1 cellular context compared by ENCODE assay signal in the genomic region with DNA sequence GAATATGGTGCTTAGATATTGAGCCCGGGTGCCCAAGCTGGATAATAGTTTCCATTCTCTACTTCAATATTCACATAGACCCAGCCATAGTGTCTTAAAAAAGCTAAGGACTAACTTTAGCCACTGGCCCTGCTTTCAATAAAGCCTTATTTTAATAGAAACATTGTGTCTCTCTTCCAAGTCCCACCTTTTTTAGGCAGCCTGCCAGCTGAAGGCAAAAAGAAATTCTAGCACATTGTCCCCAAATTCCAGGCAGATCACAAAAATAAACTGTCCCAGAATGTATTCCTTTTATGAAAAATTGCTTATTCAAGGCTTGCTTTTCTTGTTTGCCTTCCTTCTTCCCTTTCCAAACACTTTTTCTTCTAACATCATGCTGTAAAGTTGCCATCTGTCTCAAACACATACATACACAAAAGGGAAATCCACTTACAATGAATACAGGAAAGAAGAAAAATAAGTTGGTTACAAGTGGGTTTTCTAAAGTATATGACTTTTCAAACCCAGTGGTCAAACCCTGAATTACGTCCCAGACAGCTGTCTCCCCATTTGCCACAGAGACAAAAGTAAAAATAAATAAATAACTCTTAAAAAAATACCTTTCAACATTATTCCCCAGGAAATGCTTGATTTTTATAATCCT.
TF ChIP-seq lines count a peak whose summit lies in the region.

No MANE protein-coding gene starts in this region.

TF ChIP-seq in GM23338, 12 proteins besides CTCF, POLR2A, EP300 and RAD21 (continued from another document):
- TF ChIP-seq ETS1 (IDR thresholded peaks at IDR 0.05) (no peak), CREB1 (CRISPR knock-in tag; IDR thresholded peaks at IDR 0.05; ENCODE audit: low read depth) (no peak)
- TF ChIP-seq, protein P1, sequence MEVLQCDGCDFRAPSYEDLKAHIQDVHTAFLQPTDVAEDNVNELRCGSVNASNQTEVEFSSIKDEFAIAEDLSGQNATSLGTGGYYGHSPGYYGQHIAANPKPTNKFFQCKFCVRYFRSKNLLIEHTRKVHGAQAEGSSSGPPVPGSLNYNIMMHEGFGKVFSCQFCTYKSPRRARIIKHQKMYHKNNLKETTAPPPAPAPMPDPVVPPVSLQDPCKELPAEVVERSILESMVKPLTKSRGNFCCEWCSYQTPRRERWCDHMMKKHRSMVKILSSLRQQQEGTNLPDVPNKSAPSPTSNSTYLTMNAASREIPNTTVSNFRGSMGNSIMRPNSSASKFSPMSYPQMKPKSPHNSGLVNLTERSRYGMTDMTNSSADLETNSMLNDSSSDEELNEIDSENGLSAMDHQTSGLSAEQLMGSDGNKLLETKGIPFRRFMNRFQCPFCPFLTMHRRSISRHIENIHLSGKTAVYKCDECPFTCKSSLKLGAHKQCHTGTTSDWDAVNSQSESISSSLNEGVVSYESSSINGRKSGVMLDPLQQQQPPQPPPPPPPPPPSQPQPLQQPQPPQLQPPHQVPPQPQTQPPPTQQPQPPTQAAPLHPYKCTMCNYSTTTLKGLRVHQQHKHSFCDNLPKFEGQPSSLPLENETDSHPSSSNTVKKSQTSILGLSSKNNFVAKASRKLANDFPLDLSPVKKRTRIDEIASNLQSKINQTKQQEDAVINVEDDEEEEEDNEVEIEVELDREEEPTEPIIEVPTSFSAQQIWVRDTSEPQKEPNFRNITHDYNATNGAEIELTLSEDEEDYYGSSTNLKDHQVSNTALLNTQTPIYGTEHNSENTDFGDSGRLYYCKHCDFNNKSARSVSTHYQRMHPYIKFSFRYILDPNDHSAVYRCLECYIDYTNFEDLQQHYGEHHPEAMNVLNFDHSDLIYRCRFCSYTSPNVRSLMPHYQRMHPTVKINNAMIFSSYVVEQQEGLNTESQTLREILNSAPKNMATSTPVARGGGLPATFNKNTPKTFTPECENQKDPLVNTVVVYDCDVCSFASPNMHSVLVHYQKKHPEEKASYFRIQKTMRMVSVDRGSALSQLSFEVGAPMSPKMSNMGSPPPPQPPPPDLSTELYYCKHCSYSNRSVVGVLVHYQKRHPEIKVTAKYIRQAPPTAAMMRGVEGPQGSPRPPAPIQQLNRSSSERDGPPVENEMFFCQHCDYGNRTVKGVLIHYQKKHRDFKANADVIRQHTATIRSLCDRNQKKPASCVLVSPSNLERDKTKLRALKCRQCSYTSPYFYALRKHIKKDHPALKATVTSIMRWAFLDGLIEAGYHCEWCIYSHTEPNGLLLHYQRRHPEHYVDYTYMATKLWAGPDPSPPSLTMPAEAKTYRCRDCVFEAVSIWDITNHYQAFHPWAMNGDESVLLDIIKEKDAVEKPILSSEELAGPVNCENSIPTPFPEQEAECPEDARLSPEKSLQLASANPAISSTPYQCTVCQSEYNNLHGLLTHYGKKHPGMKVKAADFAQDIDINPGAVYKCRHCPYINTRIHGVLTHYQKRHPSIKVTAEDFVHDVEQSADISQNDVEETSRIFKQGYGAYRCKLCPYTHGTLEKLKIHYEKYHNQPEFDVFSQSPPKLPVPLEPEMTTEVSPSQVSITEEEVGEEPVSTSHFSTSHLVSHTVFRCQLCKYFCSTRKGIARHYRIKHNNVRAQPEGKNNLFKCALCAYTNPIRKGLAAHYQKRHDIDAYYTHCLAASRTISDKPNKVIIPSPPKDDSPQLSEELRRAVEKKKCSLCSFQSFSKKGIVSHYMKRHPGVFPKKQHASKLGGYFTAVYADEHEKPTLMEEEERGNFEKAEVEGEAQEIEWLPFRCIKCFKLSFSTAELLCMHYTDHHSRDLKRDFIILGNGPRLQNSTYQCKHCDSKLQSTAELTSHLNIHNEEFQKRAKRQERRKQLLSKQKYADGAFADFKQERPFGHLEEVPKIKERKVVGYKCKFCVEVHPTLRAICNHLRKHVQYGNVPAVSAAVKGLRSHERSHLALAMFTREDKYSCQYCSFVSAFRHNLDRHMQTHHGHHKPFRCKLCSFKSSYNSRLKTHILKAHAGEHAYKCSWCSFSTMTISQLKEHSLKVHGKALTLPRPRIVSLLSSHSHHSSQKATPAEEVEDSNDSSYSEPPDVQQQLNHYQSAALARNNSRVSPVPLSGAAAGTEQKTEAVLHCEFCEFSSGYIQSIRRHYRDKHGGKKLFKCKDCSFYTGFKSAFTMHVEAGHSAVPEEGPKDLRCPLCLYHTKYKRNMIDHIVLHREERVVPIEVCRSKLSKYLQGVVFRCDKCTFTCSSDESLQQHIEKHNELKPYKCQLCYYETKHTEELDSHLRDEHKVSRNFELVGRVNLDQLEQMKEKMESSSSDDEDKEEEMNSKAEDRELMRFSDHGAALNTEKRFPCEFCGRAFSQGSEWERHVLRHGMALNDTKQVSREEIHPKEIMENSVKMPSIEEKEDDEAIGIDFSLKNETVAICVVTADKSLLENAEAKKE (CRISPR knock-in tag; IDR thresholded peaks at IDR 0.05), result no peak
